8 cellular contexts compared by ENCODE assay signal in the genomic region with DNA sequence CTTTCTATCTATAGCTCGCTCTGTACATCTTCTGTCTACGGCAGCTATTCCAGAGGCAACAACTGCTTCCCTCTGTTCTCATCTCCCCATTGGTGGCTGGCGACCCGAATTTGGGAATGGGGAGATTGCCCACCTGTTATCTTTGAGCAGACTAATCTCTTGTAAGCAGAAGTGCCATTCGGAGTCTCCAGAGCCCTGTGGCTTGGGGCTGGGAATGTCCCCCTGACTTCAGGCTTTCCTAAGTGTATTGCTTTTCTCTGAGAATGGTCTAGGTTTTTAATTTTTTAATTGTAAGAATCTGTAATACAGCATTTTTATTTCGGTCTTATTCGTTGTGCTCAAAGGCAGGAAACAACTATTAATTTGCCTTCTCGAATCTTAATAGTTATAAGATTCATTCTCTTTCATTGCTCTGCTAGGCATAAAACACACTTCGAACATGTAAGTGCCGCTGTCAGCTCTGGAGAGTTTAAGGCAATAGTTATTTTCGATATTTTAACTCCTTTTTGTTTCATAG. TPM values are rescaled to one million over a fixed set of nuclear protein-coding genes. Genes with fewer than 3 reads are reported as not detected.
DNase-seq lines count a peak whose midpoint lies in the region; ATAC-seq and TF ChIP-seq lines count a peak whose summit lies in the region.

No MANE protein-coding gene starts in this region.

- H3K4me1 ChIP-seq in KMS-11 (ENCODE audit: low read depth, poor library complexity, severe bottlenecking) (peaks cover 18% of the 10 kb centered on the region), liver (ENCODE audit: control insufficient read depth in 4 of 4, insufficient read depth in 4 of 4, low read length in 3 of 4) (peaks cover 3 to 18% (median 12%) of the 10 kb centered on the region in 4 donors), thymus (ENCODE audit: control insufficient read depth, insufficient read depth, low read length) (peaks cover 5% of the 10 kb centered on the region)

- no peaks in the 10 kb centered on the region for H4K20me1 ChIP-seq in KMS-11 (ENCODE audit: insufficient read depth)

- TF ChIP-seq CTCF in AG04450 (IDR thresholded peaks at IDR 0.05; ENCODE audit: low read depth, low read length) (no peak), KMS-11 (conservative IDR thresholded peaks at IDR 0.05; ENCODE audit: low read depth, low read length) (no peak), brain microvascular endothelial cell (IDR thresholded peaks at IDR 0.05; ENCODE audit: low read depth, low read length, missing control alignments) (no peak), liver (IDR thresholded peaks at IDR 0.05; ENCODE audit: low read depth, low read length, missing input control) (no peak)

- H3K27me3 ChIP-seq in AG04450 (ENCODE audit: control insufficient read depth, insufficient read depth, low read length) (no peaks in the 10 kb centered on the region), KMS-11 (ENCODE audit: insufficient read depth, low read depth) (no peaks in the 10 kb centered on the region), brain microvascular endothelial cell (replicated peaks) (no peaks in the 10 kb centered on the region), liver (ENCODE audit: control insufficient read depth in 4 of 4, insufficient read depth in 4 of 4, low read length in 3 of 4) (no peaks in the 10 kb centered on the region), thymus (ENCODE audit: control insufficient read depth, insufficient read depth) (no peaks in the 10 kb centered on the region)

- in situ Hi-C loops in brain microvascular endothelial cell (cut with HindIII; ENCODE audit: low pct_ligation_motif_present, low sequenced_read_pairs): no loop called here

- DNase-seq in AG04450 (ENCODE audit: low read depth, low spot score): no peak
- no peak for DNase-seq in brain microvascular endothelial cell
- no peak for DNase-seq in OCI-M2 (lab: John Stamatoyannopoulos, UW; ENCODE audit: unreplicated experiment)
- no peak for DNase-seq in dermis blood vessel endothelial cell

- H3K4me2 ChIP-seq in KMS-11: peak overlapping the region; percentile 67

- H2AFZ ChIP-seq in KMS-11 (ENCODE audit: low read depth): peak overlapping the region; percentile 89

- H3K9ac ChIP-seq in KMS-11: peak overlapping the region; percentile 71; the same call in 1 of the 2 replicates
- H3K9ac ChIP-seq in liver (ENCODE audit: low read depth in 1 of 2, low read length in 2 of 2): peak overlapping the region; percentile 87 to 93

- H3K36me3 ChIP-seq in KMS-11 (ENCODE audit: insufficient read depth) (no peaks in the 10 kb centered on the region), brain microvascular endothelial cell (replicated peaks) (no peaks in the 10 kb centered on the region), liver (ENCODE audit: control insufficient read depth in 4 of 4, insufficient read depth in 3 of 4, low read depth in 1 of 4, low read length in 3 of 4) (peaks cover 0 to 8% (median 1%) of the 10 kb centered on the region in 4 donors), thymus (ENCODE audit: control insufficient read depth, insufficient read depth) (no peaks in the 10 kb centered on the region)

- POLR2A ChIA-PET in AG04450 (lab: Yijun Ruan, JAX): interaction anchor here (0.6 kb wide), 1 partner anchor 82 kb away, joined by 3 read pairs; no protein-coding TSS in a partner anchor

- H3K9me3 ChIP-seq in AG04450 (ENCODE audit: control insufficient read depth, insufficient read depth, low read length) (no peaks in the 10 kb centered on the region), liver (ENCODE audit: control insufficient read depth in 4 of 4, low read length in 3 of 4) (no peaks in the 10 kb centered on the region), thymus (ENCODE audit: control insufficient read depth) (no peaks in the 10 kb centered on the region)

- CTCF ChIA-PET in AG04450 (lab: Charles Lee): interaction anchor here (1.3 kb wide), 1 partner anchor 8 kb away, joined by 3 read pairs; no protein-coding TSS in a partner anchor

- H3K27ac ChIP-seq in AG04450 (ENCODE audit: low read depth, low read length): no peak overlapping the region
- H3K27ac ChIP-seq in KMS-11: peak overlapping the region; percentile 53; the same call in 1 of the 2 replicates
- H3K27ac ChIP-seq in brain microvascular endothelial cell: peak overlapping the region; percentile 68
- H3K27ac ChIP-seq in liver (ENCODE audit: low read depth in 1 of 2, low read length in 2 of 2): peak overlapping the region; percentile 71 to 88
- peak overlapping the region; percentile 88 for H3K27ac ChIP-seq in thymus (ENCODE audit: low read depth)

- no peaks in the 10 kb centered on the region for H3K79me2 ChIP-seq in KMS-11 (ENCODE audit: insufficient read depth, low read depth)

- H3K4me3 ChIP-seq in AG04450 (ENCODE audit: low read depth, low read length) (peak overlapping the region; percentile 91), KMS-11 (IDR thresholded peaks at IDR 0.05; ENCODE audit: insufficient read depth, low read depth, low read length) (peak overlapping the region; percentile 81), brain microvascular endothelial cell (ENCODE audit: low read depth, low read length) (peak overlapping the region; percentile 96), liver (ENCODE audit: low read depth in 1 of 3, low read length in 3 of 3) (peak overlapping the region; percentile 84 to 98 (median 94)), thymus (ENCODE audit: low read length) (peak overlapping the region; percentile 94)

- no peak for TF ChIP-seq RAD21 in liver (IDR thresholded peaks at IDR 0.05)

- 1% methylated on average over 11 of the region's 11 CpGs for WGBS in liver
- 4% methylated on average over 11 of the region's 11 CpGs for WGBS in thymus

- ATAC-seq in GM19397 (IDR thresholded peaks at IDR 0.05; ENCODE audit: unreplicated experiment): peak; percentile 4

TF ChIP-seq in liver, 16 proteins besides CTCF, POLR2A, EP300 and RAD21 (continues in another document):
- TF ChIP-seq HNF4G (IDR thresholded peaks at IDR 0.05): no peak
- TF ChIP-seq JUND (IDR thresholded peaks at IDR 0.05): no peak
- TF ChIP-seq GABPA (IDR thresholded peaks at IDR 0.05 in 1 of 2, conservative IDR thresholded peaks at IDR 0.05 in 1 of 2): no peak
- TF ChIP-seq SP1 (IDR thresholded peaks at IDR 0.05): no peak
- no peak for TF ChIP-seq HNF4A (conservative IDR thresholded peaks at IDR 0.05)
- TF ChIP-seq TAF1 (conservative IDR thresholded peaks at IDR 0.05): no peak
- TF ChIP-seq FOXA1 (IDR thresholded peaks at IDR 0.05): no peak
- no peak for TF ChIP-seq FOXA2 (IDR thresholded peaks at IDR 0.05)
- TF ChIP-seq, protein P1, sequence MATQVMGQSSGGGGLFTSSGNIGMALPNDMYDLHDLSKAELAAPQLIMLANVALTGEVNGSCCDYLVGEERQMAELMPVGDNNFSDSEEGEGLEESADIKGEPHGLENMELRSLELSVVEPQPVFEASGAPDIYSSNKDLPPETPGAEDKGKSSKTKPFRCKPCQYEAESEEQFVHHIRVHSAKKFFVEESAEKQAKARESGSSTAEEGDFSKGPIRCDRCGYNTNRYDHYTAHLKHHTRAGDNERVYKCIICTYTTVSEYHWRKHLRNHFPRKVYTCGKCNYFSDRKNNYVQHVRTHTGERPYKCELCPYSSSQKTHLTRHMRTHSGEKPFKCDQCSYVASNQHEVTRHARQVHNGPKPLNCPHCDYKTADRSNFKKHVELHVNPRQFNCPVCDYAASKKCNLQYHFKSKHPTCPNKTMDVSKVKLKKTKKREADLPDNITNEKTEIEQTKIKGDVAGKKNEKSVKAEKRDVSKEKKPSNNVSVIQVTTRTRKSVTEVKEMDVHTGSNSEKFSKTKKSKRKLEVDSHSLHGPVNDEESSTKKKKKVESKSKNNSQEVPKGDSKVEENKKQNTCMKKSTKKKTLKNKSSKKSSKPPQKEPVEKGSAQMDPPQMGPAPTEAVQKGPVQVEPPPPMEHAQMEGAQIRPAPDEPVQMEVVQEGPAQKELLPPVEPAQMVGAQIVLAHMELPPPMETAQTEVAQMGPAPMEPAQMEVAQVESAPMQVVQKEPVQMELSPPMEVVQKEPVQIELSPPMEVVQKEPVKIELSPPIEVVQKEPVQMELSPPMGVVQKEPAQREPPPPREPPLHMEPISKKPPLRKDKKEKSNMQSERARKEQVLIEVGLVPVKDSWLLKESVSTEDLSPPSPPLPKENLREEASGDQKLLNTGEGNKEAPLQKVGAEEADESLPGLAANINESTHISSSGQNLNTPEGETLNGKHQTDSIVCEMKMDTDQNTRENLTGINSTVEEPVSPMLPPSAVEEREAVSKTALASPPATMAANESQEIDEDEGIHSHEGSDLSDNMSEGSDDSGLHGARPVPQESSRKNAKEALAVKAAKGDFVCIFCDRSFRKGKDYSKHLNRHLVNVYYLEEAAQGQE (IDR thresholded peaks at IDR 0.05): no peak
- TF ChIP-seq, protein P2, sequence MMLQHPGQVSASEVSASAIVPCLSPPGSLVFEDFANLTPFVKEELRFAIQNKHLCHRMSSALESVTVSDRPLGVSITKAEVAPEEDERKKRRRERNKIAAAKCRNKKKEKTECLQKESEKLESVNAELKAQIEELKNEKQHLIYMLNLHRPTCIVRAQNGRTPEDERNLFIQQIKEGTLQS (IDR thresholded peaks at IDR 0.05): no peak
- TF ChIP-seq, protein P3, sequence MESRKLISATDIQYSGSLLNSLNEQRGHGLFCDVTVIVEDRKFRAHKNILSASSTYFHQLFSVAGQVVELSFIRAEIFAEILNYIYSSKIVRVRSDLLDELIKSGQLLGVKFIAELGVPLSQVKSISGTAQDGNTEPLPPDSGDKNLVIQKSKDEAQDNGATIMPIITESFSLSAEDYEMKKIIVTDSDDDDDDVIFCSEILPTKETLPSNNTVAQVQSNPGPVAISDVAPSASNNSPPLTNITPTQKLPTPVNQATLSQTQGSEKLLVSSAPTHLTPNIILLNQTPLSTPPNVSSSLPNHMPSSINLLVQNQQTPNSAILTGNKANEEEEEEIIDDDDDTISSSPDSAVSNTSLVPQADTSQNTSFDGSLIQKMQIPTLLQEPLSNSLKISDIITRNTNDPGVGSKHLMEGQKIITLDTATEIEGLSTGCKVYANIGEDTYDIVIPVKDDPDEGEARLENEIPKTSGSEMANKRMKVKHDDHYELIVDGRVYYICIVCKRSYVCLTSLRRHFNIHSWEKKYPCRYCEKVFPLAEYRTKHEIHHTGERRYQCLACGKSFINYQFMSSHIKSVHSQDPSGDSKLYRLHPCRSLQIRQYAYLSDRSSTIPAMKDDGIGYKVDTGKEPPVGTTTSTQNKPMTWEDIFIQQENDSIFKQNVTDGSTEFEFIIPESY (IDR thresholded peaks at IDR 0.05): no peak
- no peak for TF ChIP-seq EGR1 (IDR thresholded peaks at IDR 0.05; ENCODE audit: low read depth in 2 of 2)
- no peak for TF ChIP-seq RXRA (IDR thresholded peaks at IDR 0.05)
- no peak for TF ChIP-seq YY1 (IDR thresholded peaks at IDR 0.05)
- TF ChIP-seq NR2F2 (IDR thresholded peaks at IDR 0.05): no peak

RNA-seq across cellular contexts. Expression of a gene that starts 0.4 kb away (rescaled TPM):
- polyA plus RNA-seq in AG04450 (2011; rRNA removed): 5.6 and 7.2 TPM in 2 replicates
- 6.7 and 13.5 TPM in 2 replicates for polyA minus RNA-seq in AG04450 (2011; rRNA and poly(A)+ RNA removed)
- 10 to 100 TPM; 16.9 to 78.5 TPM for total RNA-seq in liver
- polyA plus RNA-seq in liver: 10 to 100 TPM; 10.1 to 23.0 TPM
- 12.0 TPM for polyA plus RNA-seq in thymus
- total RNA-seq in dermis blood vessel endothelial cell: 9.9 and 15.4 TPM in 2 replicates
